In the genomic region with DNA sequence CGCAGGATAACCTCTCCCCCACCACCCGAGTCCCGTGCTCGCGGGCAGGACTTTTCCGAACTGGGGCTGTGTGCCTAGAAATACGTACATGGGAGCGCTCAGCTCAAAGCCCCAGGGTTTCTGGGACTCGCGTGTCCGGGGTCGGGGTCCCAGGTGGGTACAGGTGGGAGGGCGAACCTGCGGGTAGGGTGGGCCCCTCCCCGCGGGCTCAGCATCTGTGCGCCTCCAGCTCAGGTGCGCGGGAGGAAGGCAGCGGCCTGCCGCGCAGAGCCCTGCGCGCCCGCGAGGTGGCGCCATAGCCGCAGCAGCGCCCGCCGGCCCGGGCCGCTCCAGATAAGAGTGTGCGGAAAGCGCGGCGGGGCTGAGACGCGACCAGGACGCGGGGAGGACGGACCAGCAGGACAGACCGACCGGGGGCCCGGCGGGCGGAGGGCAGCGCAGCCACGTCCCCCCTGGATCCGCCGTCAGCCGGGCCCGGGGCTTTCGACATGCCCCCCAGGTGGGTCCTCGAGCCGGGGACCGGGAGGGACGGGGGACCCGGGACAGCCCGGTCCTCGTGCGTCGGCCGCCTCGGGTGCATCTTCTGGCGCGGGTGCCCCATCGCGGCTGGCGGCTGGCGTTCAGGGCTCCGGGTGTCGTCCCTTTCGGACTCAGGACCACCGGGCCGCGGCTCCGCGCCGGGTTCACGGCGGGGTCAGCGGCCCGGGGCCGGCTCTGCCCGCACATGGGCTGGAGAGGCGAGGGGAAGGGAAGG, we compare ENCODE assay signal across 8 cellular contexts. TPM values are rescaled to one million over a fixed set of nuclear protein-coding genes. Genes with fewer than 3 reads are reported as not detected.
DNase-seq lines count a peak whose midpoint lies in the region; ATAC-seq and TF ChIP-seq lines count a peak whose summit lies in the region.

A gene with protein sequence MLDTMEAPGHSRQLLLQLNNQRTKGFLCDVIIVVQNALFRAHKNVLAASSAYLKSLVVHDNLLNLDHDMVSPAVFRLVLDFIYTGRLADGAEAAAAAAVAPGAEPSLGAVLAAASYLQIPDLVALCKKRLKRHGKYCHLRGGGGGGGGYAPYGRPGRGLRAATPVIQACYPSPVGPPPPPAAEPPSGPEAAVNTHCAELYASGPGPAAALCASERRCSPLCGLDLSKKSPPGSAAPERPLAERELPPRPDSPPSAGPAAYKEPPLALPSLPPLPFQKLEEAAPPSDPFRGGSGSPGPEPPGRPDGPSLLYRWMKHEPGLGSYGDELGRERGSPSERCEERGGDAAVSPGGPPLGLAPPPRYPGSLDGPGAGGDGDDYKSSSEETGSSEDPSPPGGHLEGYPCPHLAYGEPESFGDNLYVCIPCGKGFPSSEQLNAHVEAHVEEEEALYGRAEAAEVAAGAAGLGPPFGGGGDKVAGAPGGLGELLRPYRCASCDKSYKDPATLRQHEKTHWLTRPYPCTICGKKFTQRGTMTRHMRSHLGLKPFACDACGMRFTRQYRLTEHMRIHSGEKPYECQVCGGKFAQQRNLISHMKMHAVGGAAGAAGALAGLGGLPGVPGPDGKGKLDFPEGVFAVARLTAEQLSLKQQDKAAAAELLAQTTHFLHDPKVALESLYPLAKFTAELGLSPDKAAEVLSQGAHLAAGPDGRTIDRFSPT (plus strand): TSS at position 364 of the 754 bp plus-strand sequence. CDS start 1,588 bp downstream, outside the sequence.

- no peaks in the 10 kb centered on the region for H3K79me2 ChIP-seq in mammary epithelial cell (ENCODE audit: insufficient read depth, low read length)
- peaks cover 4% of the 10 kb centered on the region for H3K79me2 ChIP-seq in smooth muscle cell (ENCODE audit: low read depth)

- H3K27ac ChIP-seq in mammary epithelial cell (ENCODE audit: insufficient read depth, low read depth, low read length) (no peak within 1 kb of the TSS), smooth muscle cell (ENCODE audit: low read depth) (no peak within 1 kb of the TSS)

- H3K27me3 ChIP-seq in mammary epithelial cell (ENCODE audit: insufficient read depth, low read length) (no peaks in the 10 kb centered on the region), smooth muscle cell (ENCODE audit: low read depth) (peaks cover 42% of the 10 kb centered on the region)

- H3K4me1 ChIP-seq in mammary epithelial cell (ENCODE audit: insufficient read depth, low read length) (peaks cover 15% of the 10 kb centered on the region), smooth muscle cell (ENCODE audit: low read depth) (peaks cover 18% of the 10 kb centered on the region)

- H3K9ac ChIP-seq in mammary epithelial cell (ENCODE audit: insufficient read depth, low read length) = peak within 1 kb of the TSS; percentile 7
- H3K9ac ChIP-seq in smooth muscle cell (ENCODE audit: low read depth) = peak within 1 kb of the TSS; percentile 24

- no peaks in the 10 kb centered on the region for H4K20me1 ChIP-seq in mammary epithelial cell (ENCODE audit: insufficient read depth, low read length)
- peaks cover 25% of the 10 kb centered on the region for H4K20me1 ChIP-seq in smooth muscle cell (ENCODE audit: low read depth)

- H3K36me3 ChIP-seq in mammary epithelial cell (ENCODE audit: insufficient read depth, low read length) (no peaks in the 10 kb centered on the region), smooth muscle cell (ENCODE audit: low read depth) (no peaks in the 10 kb centered on the region)

- TF ChIP-seq CTCF in Calu3 (IDR thresholded peaks at IDR 0.05; ENCODE audit: unreplicated experiment) (peak; percentile 41), WTC11 (IDR thresholded peaks at IDR 0.05) (peak; percentile 86), mammary epithelial cell (conservative IDR thresholded peaks at IDR 0.05 in 1 of 2, IDR thresholded peaks at IDR 0.05 in 1 of 2; ENCODE audit: extremely low read depth in 1 of 2, insufficient read depth in 1 of 2, low read depth in 1 of 2, low read length in 2 of 2) (peak; percentile 68 to 71), smooth muscle cell (IDR thresholded peaks at IDR 0.05; ENCODE audit: borderline replicate concordance, insufficient read depth, poor library complexity, severe bottlenecking) (peak; percentile 84)

- POLR2A ChIA-PET in WTC11 (lab: Charles Lee) = no interaction called here

- peaks cover 32% of the 10 kb centered on the region for H3K27me3 Mint-ChIP-seq in Calu3 (ENCODE audit: unreplicated experiment)
- H3K27me3 Mint-ChIP-seq in WTC11 (ENCODE audit: low read depth) = peaks cover 70% of the 10 kb centered on the region

- H3K4me2 ChIP-seq in mammary epithelial cell (ENCODE audit: insufficient read depth, low read depth, low read length) (peak within 1 kb of the TSS; percentile 96), smooth muscle cell (peak within 1 kb of the TSS; percentile 93)

- no peaks in the 10 kb centered on the region for H3K9me3 Mint-ChIP-seq in Calu3 (ENCODE audit: low read depth, unreplicated experiment)
- no peaks in the 10 kb centered on the region for H3K9me3 Mint-ChIP-seq in WTC11

- DNase-seq in Calu3 (peak; percentile 73), NCI-H146 (lab: John Stamatoyannopoulos, UW) (peak; percentile 53), WTC11 (ENCODE audit: low spot score) (peak; percentile 80), mammary epithelial cell (peak; percentile 57), iPS-NIHi7 (ENCODE audit: extremely low spot score) (peak; percentile 75), smooth muscle cell (lab: John Stamatoyannopoulos, UW; ENCODE audit: unreplicated experiment) (peak; percentile 59), NCI-H2107 treated with DMSO at 0.1 percent for 48 hours (lab: John Stamatoyannopoulos, UW; ENCODE audit: unreplicated experiment) (no peak)

- peaks cover 6% of the 10 kb centered on the region for H3F3A ChIP-seq in smooth muscle cell (ENCODE audit: low read depth)

- H3K9me3 ChIP-seq in mammary epithelial cell (replicated peaks; ENCODE audit: insufficient read depth, low read length) (no peaks in the 10 kb centered on the region), smooth muscle cell (replicated peaks; ENCODE audit: low read depth) (no peaks in the 10 kb centered on the region)

- H3K36me3 Mint-ChIP-seq in Calu3 (ENCODE audit: insufficient read depth, unreplicated experiment) (peaks cover 6% of the 10 kb centered on the region), WTC11 (no peaks in the 10 kb centered on the region)

- ATAC-seq in GM21737 (IDR thresholded peaks at IDR 0.05; ENCODE audit: unreplicated experiment) (peak; percentile 36), WTC11 (peak; percentile 28)

- peaks cover 8% of the 10 kb centered on the region for H3K4me1 Mint-ChIP-seq in Calu3 (ENCODE audit: low read depth, unreplicated experiment)
- H3K4me1 Mint-ChIP-seq in WTC11 = peaks cover 4% of the 10 kb centered on the region

- CTCF ChIA-PET in Calu3 (lab: Charles Lee) (interaction anchor here (0.6 to 2.6 kb wide), 6 partner anchors 39 to 307 kb away, joined by 3 to 22 read pairs (median 3); no protein-coding TSS in a partner anchor), WTC11 (lab: Charles Lee) (interaction anchor here (0.5 to 6.2 kb wide), 61 partner anchors 8 to 352 kb away, joined by 3 to 229 read pairs (median 4); a partner anchor contains a TSS), mammary epithelial cell (lab: Charles Lee; ENCODE audit: low non-redundant PET) (interaction anchor here (0.6 to 2.0 kb wide), 4 partner anchors 11 to 190 kb away, joined by 3 to 41 read pairs (median 4); no protein-coding TSS in a partner anchor)

- intact Hi-C loops in Calu3 (cut with micrococcal nuclease; ENCODE audit: unreplicated experiment) (no loop called here), mammary epithelial cell (cut with micrococcal nuclease) (loop anchor here (1.0 to 2.0 kb wide), 3 partner anchors 176 to 228 kb away; no protein-coding TSS in a partner anchor)

- BruUV-seq in Calu3 (replicated peaks; lab: Mats Ljungman, UMichigan) (no TSS peak), mammary epithelial cell (replicated peaks; lab: Mats Ljungman, UMichigan) (no TSS peak)

- H2AFZ ChIP-seq in mammary epithelial cell (ENCODE audit: low read depth, low read length) (peak within 1 kb of the TSS; percentile 61), smooth muscle cell (ENCODE audit: low read depth) (no peak within 1 kb of the TSS)

- WGBS in mammary epithelial cell (ENCODE audit: low coverage, missing lambda C conversion rate) = 5% methylated on average over 7 of the region's 87 CpGs
- WGBS in smooth muscle cell (ENCODE audit: low lambda C conversion rate) = 6% methylated on average over 65 of the region's 87 CpGs

- dilution Hi-C loops in mammary epithelial cell (cut with HindIII; ENCODE audit: low sequenced_read_pairs) = no loop called here

- in situ Hi-C loops in mammary epithelial cell (cut with MboI; ENCODE audit: low sequenced_read_pairs in 2 of 2) = loop anchor here in 1 of 2 donors (5.0 kb wide), 1 partner anchor 192 kb away; no protein-coding TSS in a partner anchor

- peak within 1 kb of the TSS; percentile 43 to 55 (median 45) for H3K4me3 ChIP-seq in mammary epithelial cell (replicated peaks in 1 of 3; ENCODE audit: insufficient read depth in 1 of 3, low read depth in 2 of 3, low read length in 3 of 3)
- H3K4me3 ChIP-seq in smooth muscle cell = peak within 1 kb of the TSS; percentile 59

- H3K4me3 Mint-ChIP-seq in Calu3 (ENCODE audit: low read depth, unreplicated experiment) (peak within 1 kb of the TSS; percentile 60), WTC11 (peak within 1 kb of the TSS; percentile 60)

- H3K27ac Mint-ChIP-seq in Calu3 (ENCODE audit: unreplicated experiment) (no peak within 1 kb of the TSS), WTC11 (no peak within 1 kb of the TSS)

TF ChIP-seq in WTC11, 78 proteins besides CTCF, POLR2A, EP300 and RAD21 (continues in another document):
- TF ChIP-seq NFE2L1 (CRISPR knock-in tag; IDR thresholded peaks at IDR 0.05) (peak; percentile 22; the same call in 1 of the 2 replicates), NR1H2 (CRISPR knock-in tag; IDR thresholded peaks at IDR 0.05) (no peak), ZBTB21 (CRISPR knock-in tag; IDR thresholded peaks at IDR 0.05; ENCODE audit: borderline replicate concordance) (peak; percentile 35; the same call in 1 of the 2 replicates), SOX15 (CRISPR knock-in tag; IDR thresholded peaks at IDR 0.05) (no peak)
- TF ChIP-seq, protein P1, sequence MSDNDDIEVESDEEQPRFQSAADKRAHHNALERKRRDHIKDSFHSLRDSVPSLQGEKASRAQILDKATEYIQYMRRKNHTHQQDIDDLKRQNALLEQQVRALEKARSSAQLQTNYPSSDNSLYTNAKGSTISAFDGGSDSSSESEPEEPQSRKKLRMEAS (CRISPR knock-in tag; IDR thresholded peaks at IDR 0.05) = no peak; the same call in 1 of the 2 replicates

RNA-seq across cellular contexts. Expression of the gene that starts here (rescaled TPM):
- total RNA-seq in Calu3 (2022) (0.61 and 1.2 TPM in 2 replicates), WTC11 (2021) (0.37 to 0.46 TPM (median 0.39 TPM) in 3 replicates), mammary epithelial cell (1 to 10 TPM in 1 of 2 donors, under 1 TPM in 1; 0.67 to 1.3 TPM), smooth muscle cell (2.6 and 2.9 TPM in 2 replicates)
- polyA plus RNA-seq in mammary epithelial cell (0.20 TPM), smooth muscle cell (3.5 and 5.2 TPM in 2 replicates)
- polyA minus RNA-seq in mammary epithelial cell = not detected

Comparison
In these comparisons a context has a peak if more than half of its experiments do, and no peak if none do; other contexts are left out.
1. Peak in DNase-seq and ATAC-seq in WTC11; RNA of the gene not detected or under 1 TPM.